1 cellular context compared by ENCODE assay signal in the genomic region with DNA sequence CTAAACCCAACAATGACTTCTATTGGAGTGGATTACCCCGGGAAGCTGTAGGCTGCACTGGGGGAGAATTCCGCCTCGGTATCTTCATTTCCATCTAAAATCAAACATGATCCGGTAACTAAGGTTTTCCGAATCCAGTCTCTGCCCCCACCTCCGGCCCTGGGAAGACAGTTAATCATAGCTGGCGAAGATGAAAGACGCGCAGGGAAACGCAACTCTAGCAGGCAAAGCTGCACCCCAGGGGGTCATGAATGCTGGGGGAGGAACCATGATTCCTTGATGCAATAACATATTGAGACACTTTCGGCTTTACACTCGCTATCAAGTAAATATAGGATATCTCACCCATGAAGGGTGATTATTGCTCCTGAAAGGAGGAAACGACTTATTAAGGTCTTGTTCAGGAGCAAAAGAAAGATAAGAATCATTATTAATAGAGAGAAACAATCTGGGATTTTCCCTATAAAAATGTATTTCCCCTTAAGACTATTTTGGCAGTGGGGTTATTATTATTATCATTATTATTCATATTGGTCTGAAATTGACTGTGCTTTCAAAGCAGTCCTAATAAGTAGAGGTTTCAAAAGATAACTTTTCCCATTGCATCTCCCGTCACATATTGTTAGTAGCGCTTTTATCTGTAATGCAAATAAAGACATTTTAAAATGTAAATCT.
A peak's percentile ranks its signal among the peaks of the same experiment; 100 is the strongest.
TF ChIP-seq lines count a peak whose summit lies in the region.

No MANE protein-coding gene starts in this region.

TF ChIP-seq in GM12878, 131 proteins besides CTCF, POLR2A, EP300 and RAD21 (continued from another document and continues in another):
- TF ChIP-seq BMI1 (IDR thresholded peaks at IDR 0.05; ENCODE audit: borderline replicate concordance) = 0 out of 2 replicates have a peak, but pooled peaks have one; percentile 33
- TF ChIP-seq KDM1A (IDR thresholded peaks at IDR 0.05; ENCODE audit: borderline replicate concordance) = no peak
- TF ChIP-seq ESRRA (IDR thresholded peaks at IDR 0.05; ENCODE audit: low read length) = no peak
- TF ChIP-seq, protein P1, sequence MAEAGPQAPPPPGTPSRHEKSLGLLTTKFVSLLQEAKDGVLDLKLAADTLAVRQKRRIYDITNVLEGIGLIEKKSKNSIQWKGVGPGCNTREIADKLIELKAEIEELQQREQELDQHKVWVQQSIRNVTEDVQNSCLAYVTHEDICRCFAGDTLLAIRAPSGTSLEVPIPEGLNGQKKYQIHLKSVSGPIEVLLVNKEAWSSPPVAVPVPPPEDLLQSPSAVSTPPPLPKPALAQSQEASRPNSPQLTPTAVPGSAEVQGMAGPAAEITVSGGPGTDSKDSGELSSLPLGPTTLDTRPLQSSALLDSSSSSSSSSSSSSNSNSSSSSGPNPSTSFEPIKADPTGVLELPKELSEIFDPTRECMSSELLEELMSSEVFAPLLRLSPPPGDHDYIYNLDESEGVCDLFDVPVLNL (IDR thresholded peaks at IDR 0.05; ENCODE audit: low read depth, low read length) = no peak
- TF ChIP-seq, protein P2, sequence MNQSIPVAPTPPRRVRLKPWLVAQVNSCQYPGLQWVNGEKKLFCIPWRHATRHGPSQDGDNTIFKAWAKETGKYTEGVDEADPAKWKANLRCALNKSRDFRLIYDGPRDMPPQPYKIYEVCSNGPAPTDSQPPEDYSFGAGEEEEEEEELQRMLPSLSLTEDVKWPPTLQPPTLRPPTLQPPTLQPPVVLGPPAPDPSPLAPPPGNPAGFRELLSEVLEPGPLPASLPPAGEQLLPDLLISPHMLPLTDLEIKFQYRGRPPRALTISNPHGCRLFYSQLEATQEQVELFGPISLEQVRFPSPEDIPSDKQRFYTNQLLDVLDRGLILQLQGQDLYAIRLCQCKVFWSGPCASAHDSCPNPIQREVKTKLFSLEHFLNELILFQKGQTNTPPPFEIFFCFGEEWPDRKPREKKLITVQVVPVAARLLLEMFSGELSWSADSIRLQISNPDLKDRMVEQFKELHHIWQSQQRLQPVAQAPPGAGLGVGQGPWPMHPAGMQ (IDR thresholded peaks at IDR 0.05; ENCODE audit: borderline replicate concordance) = no peak
- no peak for TF ChIP-seq RCOR1 (conservative IDR thresholded peaks at IDR 0.05; ENCODE audit: low read depth, low read length)
- no peak for TF ChIP-seq NFXL1 (IDR thresholded peaks at IDR 0.05; ENCODE audit: borderline replicate concordance)
- no peak for TF ChIP-seq SUZ12 (IDR thresholded peaks at IDR 0.05; ENCODE audit: unreplicated experiment)
- TF ChIP-seq SMAD1 (IDR thresholded peaks at IDR 0.05; ENCODE audit: low read depth, partially characterized antibody) = no peak
- no peak for TF ChIP-seq PAX5 (IDR thresholded peaks at IDR 0.05; ENCODE audit: borderline replicate concordance, low read depth, low read length)
- TF ChIP-seq TBL1XR1 (IDR thresholded peaks at IDR 0.05; ENCODE audit: low read depth, low read length) = no peak
- TF ChIP-seq, protein P3, sequence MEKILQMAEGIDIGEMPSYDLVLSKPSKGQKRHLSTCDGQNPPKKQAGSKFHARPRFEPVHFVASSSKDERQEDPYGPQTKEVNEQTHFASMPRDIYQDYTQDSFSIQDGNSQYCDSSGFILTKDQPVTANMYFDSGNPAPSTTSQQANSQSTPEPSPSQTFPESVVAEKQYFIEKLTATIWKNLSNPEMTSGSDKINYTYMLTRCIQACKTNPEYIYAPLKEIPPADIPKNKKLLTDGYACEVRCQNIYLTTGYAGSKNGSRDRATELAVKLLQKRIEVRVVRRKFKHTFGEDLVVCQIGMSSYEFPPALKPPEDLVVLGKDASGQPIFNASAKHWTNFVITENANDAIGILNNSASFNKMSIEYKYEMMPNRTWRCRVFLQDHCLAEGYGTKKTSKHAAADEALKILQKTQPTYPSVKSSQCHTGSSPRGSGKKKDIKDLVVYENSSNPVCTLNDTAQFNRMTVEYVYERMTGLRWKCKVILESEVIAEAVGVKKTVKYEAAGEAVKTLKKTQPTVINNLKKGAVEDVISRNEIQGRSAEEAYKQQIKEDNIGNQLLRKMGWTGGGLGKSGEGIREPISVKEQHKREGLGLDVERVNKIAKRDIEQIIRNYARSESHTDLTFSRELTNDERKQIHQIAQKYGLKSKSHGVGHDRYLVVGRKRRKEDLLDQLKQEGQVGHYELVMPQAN (conservative IDR thresholded peaks at IDR 0.05) = no peak
- TF ChIP-seq EZH2 (IDR thresholded peaks at IDR 0.05; ENCODE audit: borderline replicate concordance, control insufficient read depth, low read depth, low read length) = no peak
- no peak for TF ChIP-seq NR2F1 (conservative IDR thresholded peaks at IDR 0.05)
- 0 out of 4 replicates have a peak, but pooled peaks of 1 of the 2 experiments have one; percentile 29 for TF ChIP-seq SRF (IDR thresholded peaks at IDR 0.05; ENCODE audit: low read depth in 2 of 2, low read length in 2 of 2)
- no peak for TF ChIP-seq BCL11A (IDR thresholded peaks at IDR 0.05; ENCODE audit: low read depth, low read length)
- no peak for TF ChIP-seq ZNF384 (IDR thresholded peaks at IDR 0.05; ENCODE audit: borderline replicate concordance, low read depth, low read length)
- TF ChIP-seq, protein P4, sequence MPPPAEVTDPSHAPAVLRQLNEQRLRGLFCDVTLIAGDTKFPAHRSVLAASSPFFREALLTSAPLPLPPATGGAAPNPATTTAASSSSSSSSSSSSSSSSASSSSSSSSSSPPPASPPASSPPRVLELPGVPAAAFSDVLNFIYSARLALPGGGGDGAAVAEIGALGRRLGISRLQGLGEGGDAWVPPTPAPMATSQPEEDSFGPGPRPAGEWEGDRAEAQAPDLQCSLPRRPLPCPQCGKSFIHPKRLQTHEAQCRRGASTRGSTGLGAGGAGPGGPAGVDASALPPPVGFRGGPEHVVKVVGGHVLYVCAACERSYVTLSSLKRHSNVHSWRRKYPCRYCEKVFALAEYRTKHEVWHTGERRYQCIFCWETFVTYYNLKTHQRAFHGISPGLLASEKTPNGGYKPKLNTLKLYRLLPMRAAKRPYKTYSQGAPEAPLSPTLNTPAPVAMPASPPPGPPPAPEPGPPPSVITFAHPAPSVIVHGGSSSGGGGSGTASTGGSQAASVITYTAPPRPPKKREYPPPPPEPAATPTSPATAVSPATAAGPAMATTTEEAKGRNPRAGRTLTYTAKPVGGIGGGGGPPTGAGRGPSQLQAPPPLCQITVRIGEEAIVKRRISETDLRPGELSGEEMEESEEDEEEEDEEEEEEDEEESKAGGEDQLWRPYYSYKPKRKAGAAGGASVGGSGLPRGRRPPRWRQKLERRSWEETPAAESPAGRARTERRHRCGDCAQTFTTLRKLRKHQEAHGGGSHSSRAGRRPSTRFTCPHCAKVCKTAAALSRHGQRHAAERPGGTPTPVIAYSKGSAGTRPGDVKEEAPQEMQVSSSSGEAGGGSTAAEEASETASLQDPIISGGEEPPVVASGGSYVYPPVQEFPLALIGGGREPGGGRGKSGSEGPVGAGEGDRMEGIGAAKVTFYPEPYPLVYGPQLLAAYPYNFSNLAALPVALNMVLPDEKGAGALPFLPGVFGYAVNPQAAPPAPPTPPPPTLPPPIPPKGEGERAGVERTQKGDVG (CRISPR knock-in tag; IDR thresholded peaks at IDR 0.05) = no peak
- TF ChIP-seq, protein P5, sequence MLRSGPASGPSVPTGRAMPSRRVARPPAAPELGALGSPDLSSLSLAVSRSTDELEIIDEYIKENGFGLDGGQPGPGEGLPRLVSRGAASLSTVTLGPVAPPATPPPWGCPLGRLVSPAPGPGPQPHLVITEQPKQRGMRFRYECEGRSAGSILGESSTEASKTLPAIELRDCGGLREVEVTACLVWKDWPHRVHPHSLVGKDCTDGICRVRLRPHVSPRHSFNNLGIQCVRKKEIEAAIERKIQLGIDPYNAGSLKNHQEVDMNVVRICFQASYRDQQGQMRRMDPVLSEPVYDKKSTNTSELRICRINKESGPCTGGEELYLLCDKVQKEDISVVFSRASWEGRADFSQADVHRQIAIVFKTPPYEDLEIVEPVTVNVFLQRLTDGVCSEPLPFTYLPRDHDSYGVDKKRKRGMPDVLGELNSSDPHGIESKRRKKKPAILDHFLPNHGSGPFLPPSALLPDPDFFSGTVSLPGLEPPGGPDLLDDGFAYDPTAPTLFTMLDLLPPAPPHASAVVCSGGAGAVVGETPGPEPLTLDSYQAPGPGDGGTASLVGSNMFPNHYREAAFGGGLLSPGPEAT (IDR thresholded peaks at IDR 0.05; ENCODE audit: low read depth) = peak; percentile 62
- TF ChIP-seq RUNX3 (IDR thresholded peaks at IDR 0.05; ENCODE audit: low read length) = peak; percentile 78; the same call in 1 of the 2 replicates
- no peak for TF ChIP-seq STAT1 (conservative IDR thresholded peaks at IDR 0.05)
- TF ChIP-seq NRF1 (conservative IDR thresholded peaks at IDR 0.05; ENCODE audit: low read depth, low read length) = no peak
- TF ChIP-seq WRNIP1 (IDR thresholded peaks at IDR 0.05; ENCODE audit: borderline replicate concordance, low read depth, low read length) = no peak
- TF ChIP-seq, protein P6, sequence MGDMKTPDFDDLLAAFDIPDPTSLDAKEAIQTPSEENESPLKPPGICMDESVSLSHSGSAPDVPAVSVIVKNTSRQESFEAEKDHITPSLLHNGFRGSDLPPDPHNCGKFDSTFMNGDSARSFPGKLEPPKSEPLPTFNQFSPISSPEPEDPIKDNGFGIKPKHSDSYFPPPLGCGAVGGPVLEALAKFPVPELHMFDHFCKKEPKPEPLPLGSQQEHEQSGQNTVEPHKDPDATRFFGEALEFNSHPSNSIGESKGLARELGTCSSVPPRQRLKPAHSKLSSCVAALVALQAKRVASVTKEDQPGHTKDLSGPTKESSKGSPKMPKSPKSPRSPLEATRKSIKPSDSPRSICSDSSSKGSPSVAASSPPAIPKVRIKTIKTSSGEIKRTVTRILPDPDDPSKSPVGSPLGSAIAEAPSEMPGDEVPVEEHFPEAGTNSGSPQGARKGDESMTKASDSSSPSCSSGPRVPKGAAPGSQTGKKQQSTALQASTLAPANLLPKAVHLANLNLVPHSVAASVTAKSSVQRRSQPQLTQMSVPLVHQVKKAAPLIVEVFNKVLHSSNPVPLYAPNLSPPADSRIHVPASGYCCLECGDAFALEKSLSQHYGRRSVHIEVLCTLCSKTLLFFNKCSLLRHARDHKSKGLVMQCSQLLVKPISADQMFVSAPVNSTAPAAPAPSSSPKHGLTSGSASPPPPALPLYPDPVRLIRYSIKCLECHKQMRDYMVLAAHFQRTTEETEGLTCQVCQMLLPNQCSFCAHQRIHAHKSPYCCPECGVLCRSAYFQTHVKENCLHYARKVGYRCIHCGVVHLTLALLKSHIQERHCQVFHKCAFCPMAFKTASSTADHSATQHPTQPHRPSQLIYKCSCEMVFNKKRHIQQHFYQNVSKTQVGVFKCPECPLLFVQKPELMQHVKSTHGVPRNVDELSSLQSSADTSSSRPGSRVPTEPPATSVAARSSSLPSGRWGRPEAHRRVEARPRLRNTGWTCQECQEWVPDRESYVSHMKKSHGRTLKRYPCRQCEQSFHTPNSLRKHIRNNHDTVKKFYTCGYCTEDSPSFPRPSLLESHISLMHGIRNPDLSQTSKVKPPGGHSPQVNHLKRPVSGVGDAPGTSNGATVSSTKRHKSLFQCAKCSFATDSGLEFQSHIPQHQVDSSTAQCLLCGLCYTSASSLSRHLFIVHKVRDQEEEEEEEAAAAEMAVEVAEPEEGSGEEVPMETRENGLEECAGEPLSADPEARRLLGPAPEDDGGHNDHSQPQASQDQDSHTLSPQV (IDR thresholded peaks at IDR 0.05) = no peak
- TF ChIP-seq, protein P7, sequence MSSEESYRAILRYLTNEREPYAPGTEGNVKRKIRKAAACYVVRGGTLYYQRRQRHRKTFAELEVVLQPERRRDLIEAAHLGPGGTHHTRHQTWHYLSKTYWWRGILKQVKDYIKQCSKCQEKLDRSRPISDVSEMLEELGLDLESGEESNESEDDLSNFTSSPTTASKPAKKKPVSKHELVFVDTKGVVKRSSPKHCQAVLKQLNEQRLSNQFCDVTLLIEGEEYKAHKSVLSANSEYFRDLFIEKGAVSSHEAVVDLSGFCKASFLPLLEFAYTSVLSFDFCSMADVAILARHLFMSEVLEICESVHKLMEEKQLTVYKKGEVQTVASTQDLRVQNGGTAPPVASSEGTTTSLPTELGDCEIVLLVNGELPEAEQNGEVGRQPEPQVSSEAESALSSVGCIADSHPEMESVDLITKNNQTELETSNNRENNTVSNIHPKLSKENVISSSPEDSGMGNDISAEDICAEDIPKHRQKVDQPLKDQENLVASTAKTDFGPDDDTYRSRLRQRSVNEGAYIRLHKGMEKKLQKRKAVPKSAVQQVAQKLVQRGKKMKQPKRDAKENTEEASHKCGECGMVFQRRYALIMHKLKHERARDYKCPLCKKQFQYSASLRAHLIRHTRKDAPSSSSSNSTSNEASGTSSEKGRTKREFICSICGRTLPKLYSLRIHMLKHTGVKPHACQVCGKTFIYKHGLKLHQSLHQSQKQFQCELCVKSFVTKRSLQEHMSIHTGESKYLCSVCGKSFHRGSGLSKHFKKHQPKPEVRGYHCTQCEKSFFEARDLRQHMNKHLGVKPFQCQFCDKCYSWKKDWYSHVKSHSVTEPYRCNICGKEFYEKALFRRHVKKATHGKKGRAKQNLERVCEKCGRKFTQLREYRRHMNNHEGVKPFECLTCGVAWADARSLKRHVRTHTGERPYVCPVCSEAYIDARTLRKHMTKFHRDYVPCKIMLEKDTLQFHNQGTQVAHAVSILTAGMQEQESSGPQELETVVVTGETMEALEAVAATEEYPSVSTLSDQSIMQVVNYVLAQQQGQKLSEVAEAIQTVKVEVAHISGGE (CRISPR knock-in tag; IDR thresholded peaks at IDR 0.05) = no peak
- TF ChIP-seq, protein P8, sequence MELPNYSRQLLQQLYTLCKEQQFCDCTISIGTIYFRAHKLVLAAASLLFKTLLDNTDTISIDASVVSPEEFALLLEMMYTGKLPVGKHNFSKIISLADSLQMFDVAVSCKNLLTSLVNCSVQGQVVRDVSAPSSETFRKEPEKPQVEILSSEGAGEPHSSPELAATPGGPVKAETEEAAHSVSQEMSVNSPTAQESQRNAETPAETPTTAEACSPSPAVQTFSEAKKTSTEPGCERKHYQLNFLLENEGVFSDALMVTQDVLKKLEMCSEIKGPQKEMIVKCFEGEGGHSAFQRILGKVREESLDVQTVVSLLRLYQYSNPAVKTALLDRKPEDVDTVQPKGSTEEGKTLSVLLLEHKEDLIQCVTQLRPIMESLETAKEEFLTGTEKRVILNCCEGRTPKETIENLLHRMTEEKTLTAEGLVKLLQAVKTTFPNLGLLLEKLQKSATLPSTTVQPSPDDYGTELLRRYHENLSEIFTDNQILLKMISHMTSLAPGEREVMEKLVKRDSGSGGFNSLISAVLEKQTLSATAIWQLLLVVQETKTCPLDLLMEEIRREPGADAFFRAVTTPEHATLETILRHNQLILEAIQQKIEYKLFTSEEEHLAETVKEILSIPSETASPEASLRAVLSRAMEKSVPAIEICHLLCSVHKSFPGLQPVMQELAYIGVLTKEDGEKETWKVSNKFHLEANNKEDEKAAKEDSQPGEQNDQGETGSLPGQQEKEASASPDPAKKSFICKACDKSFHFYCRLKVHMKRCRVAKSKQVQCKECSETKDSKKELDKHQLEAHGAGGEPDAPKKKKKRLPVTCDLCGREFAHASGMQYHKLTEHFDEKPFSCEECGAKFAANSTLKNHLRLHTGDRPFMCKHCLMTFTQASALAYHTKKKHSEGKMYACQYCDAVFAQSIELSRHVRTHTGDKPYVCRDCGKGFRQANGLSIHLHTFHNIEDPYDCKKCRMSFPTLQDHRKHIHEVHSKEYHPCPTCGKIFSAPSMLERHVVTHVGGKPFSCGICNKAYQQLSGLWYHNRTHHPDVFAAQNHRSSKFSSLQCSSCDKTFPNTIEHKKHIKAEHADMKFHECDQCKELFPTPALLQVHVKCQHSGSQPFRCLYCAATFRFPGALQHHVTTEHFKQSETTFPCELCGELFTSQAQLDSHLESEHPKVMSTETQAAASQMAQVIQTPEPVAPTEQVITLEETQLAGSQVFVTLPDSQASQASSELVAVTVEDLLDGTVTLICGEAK (IDR thresholded peaks at IDR 0.05; ENCODE audit: borderline replicate concordance) = no peak
- no peak for TF ChIP-seq SMAD5 (IDR thresholded peaks at IDR 0.05; ENCODE audit: low read depth)
